ENCODE assay signal across 1 cellular context in genomic region chr20:17732907-17733521, GRCh38.
TF ChIP-seq lines count a peak whose summit lies in the region.

No MANE protein-coding gene starts in this region.

TF ChIP-seq in HepG2, 621 proteins besides CTCF, POLR2A, EP300 and RAD21:
- TF ChIP-seq MNT (IDR thresholded peaks at IDR 0.05) (peak; percentile 94), BCL6 (CRISPR knock-in tag; IDR thresholded peaks at IDR 0.05) (peak; percentile 62), SIX4 (CRISPR knock-in tag; IDR thresholded peaks at IDR 0.05) (no peak)
